ENCODE assay signal across 1 cellular context in the genomic region with DNA sequence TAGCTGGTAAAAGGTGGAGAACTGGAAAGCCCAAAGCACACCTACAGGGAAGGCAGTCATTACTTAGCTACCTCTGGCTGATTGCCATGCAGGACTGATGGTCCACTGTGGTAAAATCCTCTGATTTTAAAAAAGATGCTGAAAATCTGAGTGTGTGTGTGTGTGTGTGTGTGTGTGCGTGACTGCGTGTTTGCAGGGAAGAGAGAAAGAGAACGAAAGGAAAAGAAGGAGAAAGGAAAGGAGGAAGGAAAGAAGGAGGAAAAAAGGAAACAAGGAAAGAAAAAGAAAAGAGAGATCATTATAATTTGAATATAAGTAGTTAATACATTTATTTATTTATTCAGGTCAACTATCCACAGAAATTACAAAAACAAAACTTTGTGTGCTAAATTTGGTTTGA.
TF ChIP-seq lines count a peak whose summit lies in the region.

No MANE protein-coding gene starts in this region.

TF ChIP-seq in K562, 482 proteins besides CTCF, POLR2A, EP300 and RAD21:
- TF ChIP-seq, protein P1, sequence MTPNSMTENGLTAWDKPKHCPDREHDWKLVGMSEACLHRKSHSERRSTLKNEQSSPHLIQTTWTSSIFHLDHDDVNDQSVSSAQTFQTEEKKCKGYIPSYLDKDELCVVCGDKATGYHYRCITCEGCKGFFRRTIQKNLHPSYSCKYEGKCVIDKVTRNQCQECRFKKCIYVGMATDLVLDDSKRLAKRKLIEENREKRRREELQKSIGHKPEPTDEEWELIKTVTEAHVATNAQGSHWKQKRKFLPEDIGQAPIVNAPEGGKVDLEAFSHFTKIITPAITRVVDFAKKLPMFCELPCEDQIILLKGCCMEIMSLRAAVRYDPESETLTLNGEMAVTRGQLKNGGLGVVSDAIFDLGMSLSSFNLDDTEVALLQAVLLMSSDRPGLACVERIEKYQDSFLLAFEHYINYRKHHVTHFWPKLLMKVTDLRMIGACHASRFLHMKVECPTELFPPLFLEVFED (CRISPR knock-in tag; conservative IDR thresholded peaks at IDR 0.05), result 0 out of 2 replicates have a peak, but pooled peaks have one; percentile 48
- TF ChIP-seq MCM3 (IDR thresholded peaks at IDR 0.05), result no peak
- TF ChIP-seq, protein P2, sequence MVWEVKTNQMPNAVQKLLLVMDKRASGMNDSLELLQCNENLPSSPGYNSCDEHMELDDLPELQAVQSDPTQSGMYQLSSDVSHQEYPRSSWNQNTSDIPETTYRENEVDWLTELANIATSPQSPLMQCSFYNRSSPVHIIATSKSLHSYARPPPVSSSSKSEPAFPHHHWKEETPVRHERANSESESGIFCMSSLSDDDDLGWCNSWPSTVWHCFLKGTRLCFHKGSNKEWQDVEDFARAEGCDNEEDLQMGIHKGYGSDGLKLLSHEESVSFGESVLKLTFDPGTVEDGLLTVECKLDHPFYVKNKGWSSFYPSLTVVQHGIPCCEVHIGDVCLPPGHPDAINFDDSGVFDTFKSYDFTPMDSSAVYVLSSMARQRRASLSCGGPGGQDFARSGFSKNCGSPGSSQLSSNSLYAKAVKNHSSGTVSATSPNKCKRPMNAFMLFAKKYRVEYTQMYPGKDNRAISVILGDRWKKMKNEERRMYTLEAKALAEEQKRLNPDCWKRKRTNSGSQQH (CRISPR knock-in tag; IDR thresholded peaks at IDR 0.05), result 0 out of 2 replicates have a peak, but pooled peaks have one; percentile 47
- no peak for TF ChIP-seq NFIC (IDR thresholded peaks at IDR 0.05)
- TF ChIP-seq ELF4 (CRISPR knock-in tag; IDR thresholded peaks at IDR 0.05), result no peak
- no peak for TF ChIP-seq MAFF (IDR thresholded peaks at IDR 0.05; ENCODE audit: low read length)
- no peak for TF ChIP-seq RBBP5 (IDR thresholded peaks at IDR 0.05; ENCODE audit: borderline replicate concordance, insufficient read depth, low read length, poor library complexity, severe bottlenecking)
- TF ChIP-seq TAL1 (IDR thresholded peaks at IDR 0.05), result 0 out of 2 replicates have a peak, but pooled peaks have one; percentile 2
- TF ChIP-seq MIER1 (IDR thresholded peaks at IDR 0.05; ENCODE audit: low read depth), result no peak
- no peak for TF ChIP-seq GABPB2 (CRISPR knock-in tag; conservative IDR thresholded peaks at IDR 0.05)
- TF ChIP-seq, protein P3, sequence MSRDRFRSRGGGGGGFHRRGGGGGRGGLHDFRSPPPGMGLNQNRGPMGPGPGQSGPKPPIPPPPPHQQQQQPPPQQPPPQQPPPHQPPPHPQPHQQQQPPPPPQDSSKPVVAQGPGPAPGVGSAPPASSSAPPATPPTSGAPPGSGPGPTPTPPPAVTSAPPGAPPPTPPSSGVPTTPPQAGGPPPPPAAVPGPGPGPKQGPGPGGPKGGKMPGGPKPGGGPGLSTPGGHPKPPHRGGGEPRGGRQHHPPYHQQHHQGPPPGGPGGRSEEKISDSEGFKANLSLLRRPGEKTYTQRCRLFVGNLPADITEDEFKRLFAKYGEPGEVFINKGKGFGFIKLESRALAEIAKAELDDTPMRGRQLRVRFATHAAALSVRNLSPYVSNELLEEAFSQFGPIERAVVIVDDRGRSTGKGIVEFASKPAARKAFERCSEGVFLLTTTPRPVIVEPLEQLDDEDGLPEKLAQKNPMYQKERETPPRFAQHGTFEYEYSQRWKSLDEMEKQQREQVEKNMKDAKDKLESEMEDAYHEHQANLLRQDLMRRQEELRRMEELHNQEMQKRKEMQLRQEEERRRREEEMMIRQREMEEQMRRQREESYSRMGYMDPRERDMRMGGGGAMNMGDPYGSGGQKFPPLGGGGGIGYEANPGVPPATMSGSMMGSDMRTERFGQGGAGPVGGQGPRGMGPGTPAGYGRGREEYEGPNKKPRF (IDR thresholded peaks at IDR 0.05; ENCODE audit: low read depth, low read length), result no peak
- no peak for TF ChIP-seq FOXP1 (CRISPR knock-in tag; IDR thresholded peaks at IDR 0.05)
- TF ChIP-seq, protein P4, sequence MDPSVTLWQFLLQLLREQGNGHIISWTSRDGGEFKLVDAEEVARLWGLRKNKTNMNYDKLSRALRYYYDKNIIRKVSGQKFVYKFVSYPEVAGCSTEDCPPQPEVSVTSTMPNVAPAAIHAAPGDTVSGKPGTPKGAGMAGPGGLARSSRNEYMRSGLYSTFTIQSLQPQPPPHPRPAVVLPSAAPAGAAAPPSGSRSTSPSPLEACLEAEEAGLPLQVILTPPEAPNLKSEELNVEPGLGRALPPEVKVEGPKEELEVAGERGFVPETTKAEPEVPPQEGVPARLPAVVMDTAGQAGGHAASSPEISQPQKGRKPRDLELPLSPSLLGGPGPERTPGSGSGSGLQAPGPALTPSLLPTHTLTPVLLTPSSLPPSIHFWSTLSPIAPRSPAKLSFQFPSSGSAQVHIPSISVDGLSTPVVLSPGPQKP (CRISPR knock-in tag; IDR thresholded peaks at IDR 0.05), result no peak
- TF ChIP-seq, protein P5, sequence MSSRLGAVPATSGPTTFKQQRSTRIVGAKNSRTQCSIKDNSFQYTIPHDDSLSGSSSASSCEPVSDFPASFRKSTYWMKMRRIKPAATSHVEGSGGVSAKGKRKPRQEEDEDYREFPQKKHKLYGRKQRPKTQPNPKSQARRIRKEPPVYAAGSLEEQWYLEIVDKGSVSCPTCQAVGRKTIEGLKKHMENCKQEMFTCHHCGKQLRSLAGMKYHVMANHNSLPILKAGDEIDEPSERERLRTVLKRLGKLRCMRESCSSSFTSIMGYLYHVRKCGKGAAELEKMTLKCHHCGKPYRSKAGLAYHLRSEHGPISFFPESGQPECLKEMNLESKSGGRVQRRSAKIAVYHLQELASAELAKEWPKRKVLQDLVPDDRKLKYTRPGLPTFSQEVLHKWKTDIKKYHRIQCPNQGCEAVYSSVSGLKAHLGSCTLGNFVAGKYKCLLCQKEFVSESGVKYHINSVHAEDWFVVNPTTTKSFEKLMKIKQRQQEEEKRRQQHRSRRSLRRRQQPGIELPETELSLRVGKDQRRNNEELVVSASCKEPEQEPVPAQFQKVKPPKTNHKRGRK (tag; IDR thresholded peaks at IDR 0.05), result peak; percentile 53
- TF ChIP-seq, protein P6, sequence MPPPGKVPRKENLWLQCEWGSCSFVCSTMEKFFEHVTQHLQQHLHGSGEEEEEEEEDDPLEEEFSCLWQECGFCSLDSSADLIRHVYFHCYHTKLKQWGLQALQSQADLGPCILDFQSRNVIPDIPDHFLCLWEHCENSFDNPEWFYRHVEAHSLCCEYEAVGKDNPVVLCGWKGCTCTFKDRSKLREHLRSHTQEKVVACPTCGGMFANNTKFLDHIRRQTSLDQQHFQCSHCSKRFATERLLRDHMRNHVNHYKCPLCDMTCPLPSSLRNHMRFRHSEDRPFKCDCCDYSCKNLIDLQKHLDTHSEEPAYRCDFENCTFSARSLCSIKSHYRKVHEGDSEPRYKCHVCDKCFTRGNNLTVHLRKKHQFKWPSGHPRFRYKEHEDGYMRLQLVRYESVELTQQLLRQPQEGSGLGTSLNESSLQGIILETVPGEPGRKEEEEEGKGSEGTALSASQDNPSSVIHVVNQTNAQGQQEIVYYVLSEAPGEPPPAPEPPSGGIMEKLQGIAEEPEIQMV (tag; conservative IDR thresholded peaks at IDR 0.05; ENCODE audit: low read depth), result no peak
- TF ChIP-seq, protein P7, sequence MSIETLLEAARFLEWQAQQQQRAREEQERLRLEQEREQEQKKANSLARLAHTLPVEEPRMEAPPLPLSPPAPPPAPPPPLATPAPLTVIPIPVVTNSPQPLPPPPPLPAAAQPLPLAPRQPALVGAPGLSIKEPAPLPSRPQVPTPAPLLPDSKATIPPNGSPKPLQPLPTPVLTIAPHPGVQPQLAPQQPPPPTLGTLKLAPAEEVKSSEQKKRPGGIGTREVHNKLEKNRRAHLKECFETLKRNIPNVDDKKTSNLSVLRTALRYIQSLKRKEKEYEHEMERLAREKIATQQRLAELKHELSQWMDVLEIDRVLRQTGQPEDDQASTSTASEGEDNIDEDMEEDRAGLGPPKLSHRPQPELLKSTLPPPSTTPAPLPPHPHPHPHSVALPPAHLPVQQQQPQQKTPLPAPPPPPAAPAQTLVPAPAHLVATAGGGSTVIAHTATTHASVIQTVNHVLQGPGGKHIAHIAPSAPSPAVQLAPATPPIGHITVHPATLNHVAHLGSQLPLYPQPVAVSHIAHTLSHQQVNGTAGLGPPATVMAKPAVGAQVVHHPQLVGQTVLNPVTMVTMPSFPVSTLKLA (conservative IDR thresholded peaks at IDR 0.05), result no peak
- no peak for TF ChIP-seq TCF3 (CRISPR knock-in tag; IDR thresholded peaks at IDR 0.05)
- TF ChIP-seq ZNF124 (CRISPR knock-in tag; IDR thresholded peaks at IDR 0.05), result no peak
- no peak for TF ChIP-seq ZNF644 (tag; IDR thresholded peaks at IDR 0.05; ENCODE audit: low read depth)
- TF ChIP-seq EWSR1 (IDR thresholded peaks at IDR 0.05; ENCODE audit: borderline replicate concordance, low read depth, partially characterized antibody), result no peak
- TF ChIP-seq, protein P8, sequence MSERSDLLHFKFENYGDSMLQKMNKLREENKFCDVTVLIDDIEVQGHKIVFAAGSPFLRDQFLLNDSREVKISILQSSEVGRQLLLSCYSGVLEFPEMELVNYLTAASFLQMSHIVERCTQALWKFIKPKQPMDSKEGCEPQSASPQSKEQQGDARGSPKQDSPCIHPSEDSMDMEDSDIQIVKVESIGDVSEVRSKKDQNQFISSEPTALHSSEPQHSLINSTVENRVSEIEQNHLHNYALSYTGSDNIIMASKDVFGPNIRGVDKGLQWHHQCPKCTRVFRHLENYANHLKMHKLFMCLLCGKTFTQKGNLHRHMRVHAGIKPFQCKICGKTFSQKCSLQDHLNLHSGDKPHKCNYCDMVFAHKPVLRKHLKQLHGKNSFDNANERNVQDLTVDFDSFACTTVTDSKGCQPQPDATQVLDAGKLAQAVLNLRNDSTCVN (CRISPR knock-in tag; IDR thresholded peaks at IDR 0.05), result peak; percentile 76; the same call in 1 of the 2 replicates
- TF ChIP-seq BRCA1 (IDR thresholded peaks at IDR 0.05), result no peak
- TF ChIP-seq BRCA1 (CRISPR knock-in tag; IDR thresholded peaks at IDR 0.05), result no peak
- TF ChIP-seq HDGF (IDR thresholded peaks at IDR 0.05), result no peak
- no peak for TF ChIP-seq TRIM28 (IDR thresholded peaks at IDR 0.05)
- TF ChIP-seq ELF2 (CRISPR knock-in tag; IDR thresholded peaks at IDR 0.05), result no peak
- TF ChIP-seq ZNF217 (CRISPR knock-in tag; IDR thresholded peaks at IDR 0.05), result no peak
- TF ChIP-seq, protein P9, sequence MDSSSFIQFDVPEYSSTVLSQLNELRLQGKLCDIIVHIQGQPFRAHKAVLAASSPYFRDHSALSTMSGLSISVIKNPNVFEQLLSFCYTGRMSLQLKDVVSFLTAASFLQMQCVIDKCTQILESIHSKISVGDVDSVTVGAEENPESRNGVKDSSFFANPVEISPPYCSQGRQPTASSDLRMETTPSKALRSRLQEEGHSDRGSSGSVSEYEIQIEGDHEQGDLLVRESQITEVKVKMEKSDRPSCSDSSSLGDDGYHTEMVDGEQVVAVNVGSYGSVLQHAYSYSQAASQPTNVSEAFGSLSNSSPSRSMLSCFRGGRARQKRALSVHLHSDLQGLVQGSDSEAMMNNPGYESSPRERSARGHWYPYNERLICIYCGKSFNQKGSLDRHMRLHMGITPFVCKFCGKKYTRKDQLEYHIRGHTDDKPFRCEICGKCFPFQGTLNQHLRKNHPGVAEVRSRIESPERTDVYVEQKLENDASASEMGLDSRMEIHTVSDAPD (CRISPR knock-in tag; IDR thresholded peaks at IDR 0.05), result no peak
- TF ChIP-seq KAT2B (IDR thresholded peaks at IDR 0.05; ENCODE audit: low read depth, low read length), result no peak
- no peak for TF ChIP-seq ZNF77 (CRISPR knock-in tag; IDR thresholded peaks at IDR 0.05)
- TF ChIP-seq, protein P10, sequence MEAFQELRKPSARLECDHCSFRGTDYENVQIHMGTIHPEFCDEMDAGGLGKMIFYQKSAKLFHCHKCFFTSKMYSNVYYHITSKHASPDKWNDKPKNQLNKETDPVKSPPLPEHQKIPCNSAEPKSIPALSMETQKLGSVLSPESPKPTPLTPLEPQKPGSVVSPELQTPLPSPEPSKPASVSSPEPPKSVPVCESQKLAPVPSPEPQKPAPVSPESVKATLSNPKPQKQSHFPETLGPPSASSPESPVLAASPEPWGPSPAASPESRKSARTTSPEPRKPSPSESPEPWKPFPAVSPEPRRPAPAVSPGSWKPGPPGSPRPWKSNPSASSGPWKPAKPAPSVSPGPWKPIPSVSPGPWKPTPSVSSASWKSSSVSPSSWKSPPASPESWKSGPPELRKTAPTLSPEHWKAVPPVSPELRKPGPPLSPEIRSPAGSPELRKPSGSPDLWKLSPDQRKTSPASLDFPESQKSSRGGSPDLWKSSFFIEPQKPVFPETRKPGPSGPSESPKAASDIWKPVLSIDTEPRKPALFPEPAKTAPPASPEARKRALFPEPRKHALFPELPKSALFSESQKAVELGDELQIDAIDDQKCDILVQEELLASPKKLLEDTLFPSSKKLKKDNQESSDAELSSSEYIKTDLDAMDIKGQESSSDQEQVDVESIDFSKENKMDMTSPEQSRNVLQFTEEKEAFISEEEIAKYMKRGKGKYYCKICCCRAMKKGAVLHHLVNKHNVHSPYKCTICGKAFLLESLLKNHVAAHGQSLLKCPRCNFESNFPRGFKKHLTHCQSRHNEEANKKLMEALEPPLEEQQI (IDR thresholded peaks at IDR 0.05), result no peak
- TF ChIP-seq, protein P11, sequence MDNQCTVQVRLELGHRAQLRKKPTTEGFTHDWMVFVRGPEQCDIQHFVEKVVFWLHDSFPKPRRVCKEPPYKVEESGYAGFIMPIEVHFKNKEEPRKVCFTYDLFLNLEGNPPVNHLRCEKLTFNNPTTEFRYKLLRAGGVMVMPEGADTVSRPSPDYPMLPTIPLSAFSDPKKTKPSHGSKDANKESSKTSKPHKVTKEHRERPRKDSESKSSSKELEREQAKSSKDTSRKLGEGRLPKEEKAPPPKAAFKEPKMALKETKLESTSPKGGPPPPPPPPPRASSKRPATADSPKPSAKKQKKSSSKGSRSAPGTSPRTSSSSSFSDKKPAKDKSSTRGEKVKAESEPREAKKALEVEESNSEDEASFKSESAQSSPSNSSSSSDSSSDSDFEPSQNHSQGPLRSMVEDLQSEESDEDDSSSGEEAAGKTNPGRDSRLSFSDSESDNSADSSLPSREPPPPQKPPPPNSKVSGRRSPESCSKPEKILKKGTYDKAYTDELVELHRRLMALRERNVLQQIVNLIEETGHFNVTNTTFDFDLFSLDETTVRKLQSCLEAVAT (IDR thresholded peaks at IDR 0.05), result no peak
- TF ChIP-seq DACH1 (IDR thresholded peaks at IDR 0.05; ENCODE audit: partially characterized antibody), result no peak
- no peak for TF ChIP-seq PHB (CRISPR knock-in tag; IDR thresholded peaks at IDR 0.05)
- TF ChIP-seq FOXM1 (IDR thresholded peaks at IDR 0.05; ENCODE audit: low read depth), result no peak
- no peak for TF ChIP-seq FOXM1 (CRISPR knock-in tag; IDR thresholded peaks at IDR 0.05; ENCODE audit: low read depth)
- no peak for TF ChIP-seq ZC3H8 (IDR thresholded peaks at IDR 0.05)
TF ChIP-seq in K562: peak in this region for 5.
